In the genomic region with DNA sequence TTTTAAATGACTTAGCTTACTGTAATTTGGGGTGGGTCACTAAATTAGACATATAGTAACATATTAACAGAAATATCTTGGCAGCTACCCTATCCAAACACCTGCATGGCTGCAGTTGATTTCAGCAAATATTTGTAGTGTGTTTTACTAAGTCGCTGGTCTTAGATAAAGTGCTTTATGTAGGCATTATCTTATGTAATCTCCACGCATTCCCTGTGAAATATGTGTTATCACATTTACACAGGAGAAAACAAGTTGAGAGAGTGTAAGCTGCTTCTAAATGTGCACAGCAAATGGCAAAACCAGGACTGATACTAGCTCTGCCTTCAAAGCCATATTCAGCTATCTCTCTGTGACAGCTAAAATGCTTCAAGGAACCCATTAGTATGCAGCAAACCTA, we compare ENCODE assay signal across 1 cellular context.
A peak's percentile ranks its signal among the peaks of the same experiment; 100 is the strongest.
TF ChIP-seq lines count a peak whose summit lies in the region.

No MANE protein-coding gene starts in this region.

TF ChIP-seq in K562, 482 proteins besides CTCF, POLR2A, EP300 and RAD21 (continued from another document):
- TF ChIP-seq E2F5 (CRISPR knock-in tag; IDR thresholded peaks at IDR 0.05) (no peak), ZKSCAN8 (CRISPR knock-in tag; IDR thresholded peaks at IDR 0.05) (no peak), ZNF507 (tag; conservative IDR thresholded peaks at IDR 0.05) (no peak), NRF1 (conservative IDR thresholded peaks at IDR 0.05 in 1 of 2, IDR thresholded peaks at IDR 0.05 in 1 of 2) (no peak), ZNF785 (CRISPR knock-in tag; IDR thresholded peaks at IDR 0.05) (no peak), PTRF (tag; IDR thresholded peaks at IDR 0.05) (no peak), U2AF1 (optimal IDR thresholded peaks at IDR 0.05; ENCODE audit: low read depth, low read length) (no peak), CXXC5 (CRISPR knock-in tag; IDR thresholded peaks at IDR 0.05) (peak; percentile 39), TCF3 (CRISPR knock-in tag; IDR thresholded peaks at IDR 0.05) (peak; percentile 68), MBD2 (IDR thresholded peaks at IDR 0.05; ENCODE audit: borderline replicate concordance, low read depth) (no peak), SMARCA4 (IDR thresholded peaks at IDR 0.05) (peak; percentile 51), ZNF778 (CRISPR knock-in tag; IDR thresholded peaks at IDR 0.05) (no peak), FOXA3 (CRISPR knock-in tag; conservative IDR thresholded peaks at IDR 0.05 in 1 of 2, IDR thresholded peaks at IDR 0.05 in 1 of 2) (peak in 1 of 2 experiments; percentile 81; a peak in 2 of 4 replicates), PPARD (CRISPR knock-in tag; IDR thresholded peaks at IDR 0.05) (no peak), TAL1 (IDR thresholded peaks at IDR 0.05) (peak; percentile 78), ZKSCAN3 (CRISPR knock-in tag; IDR thresholded peaks at IDR 0.05) (no peak), CTBP1 (IDR thresholded peaks at IDR 0.05; ENCODE audit: borderline replicate concordance) (no peak), CREB1 (IDR thresholded peaks at IDR 0.05) (peak; percentile 14; the same call in 1 of the 2 replicates), CREB1 (CRISPR knock-in tag; IDR thresholded peaks at IDR 0.05) (no peak), NUFIP1 (IDR thresholded peaks at IDR 0.05; ENCODE audit: partially characterized antibody) (no peak), FOSL1 (tag; conservative IDR thresholded peaks at IDR 0.05) (no peak), BCL6 (CRISPR knock-in tag; IDR thresholded peaks at IDR 0.05) (no peak), PHF21A (IDR thresholded peaks at IDR 0.05; ENCODE audit: borderline replicate concordance, low read depth) (no peak), KLF13 (tag; IDR thresholded peaks at IDR 0.05; ENCODE audit: borderline replicate concordance, low read depth) (no peak), CBFA2T2 (conservative IDR thresholded peaks at IDR 0.05) (peak; percentile 71), POLR2G (IDR thresholded peaks at IDR 0.05; ENCODE audit: low read depth, low read length) (no peak), NFIC (IDR thresholded peaks at IDR 0.05) (peak; percentile 24; the same call in 1 of the 2 replicates), NR4A1 (CRISPR knock-in tag; IDR thresholded peaks at IDR 0.05) (no peak), NR4A1 (tag; IDR thresholded peaks at IDR 0.05) (no peak), ZNF12 (CRISPR knock-in tag; IDR thresholded peaks at IDR 0.05) (no peak), ATF1 (CRISPR knock-in tag; IDR thresholded peaks at IDR 0.05) (no peak), ATF1 (tag; IDR thresholded peaks at IDR 0.05) (no peak)
- TF ChIP-seq, protein P1, sequence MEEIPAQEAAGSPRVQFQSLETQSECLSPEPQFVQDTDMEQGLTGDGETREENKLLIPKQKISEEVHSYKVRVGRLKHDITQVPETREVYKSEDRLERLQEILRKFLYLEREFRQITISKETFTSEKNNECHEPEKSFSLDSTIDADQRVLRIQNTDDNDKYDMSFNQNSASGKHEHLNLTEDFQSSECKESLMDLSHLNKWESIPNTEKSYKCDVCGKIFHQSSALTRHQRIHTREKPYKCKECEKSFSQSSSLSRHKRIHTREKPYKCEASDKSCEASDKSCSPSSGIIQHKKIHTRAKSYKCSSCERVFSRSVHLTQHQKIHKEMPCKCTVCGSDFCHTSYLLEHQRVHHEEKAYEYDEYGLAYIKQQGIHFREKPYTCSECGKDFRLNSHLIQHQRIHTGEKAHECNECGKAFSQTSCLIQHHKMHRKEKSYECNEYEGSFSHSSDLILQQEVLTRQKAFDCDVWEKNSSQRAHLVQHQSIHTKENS (CRISPR knock-in tag; IDR thresholded peaks at IDR 0.05), result no peak
- TF ChIP-seq, protein P2, sequence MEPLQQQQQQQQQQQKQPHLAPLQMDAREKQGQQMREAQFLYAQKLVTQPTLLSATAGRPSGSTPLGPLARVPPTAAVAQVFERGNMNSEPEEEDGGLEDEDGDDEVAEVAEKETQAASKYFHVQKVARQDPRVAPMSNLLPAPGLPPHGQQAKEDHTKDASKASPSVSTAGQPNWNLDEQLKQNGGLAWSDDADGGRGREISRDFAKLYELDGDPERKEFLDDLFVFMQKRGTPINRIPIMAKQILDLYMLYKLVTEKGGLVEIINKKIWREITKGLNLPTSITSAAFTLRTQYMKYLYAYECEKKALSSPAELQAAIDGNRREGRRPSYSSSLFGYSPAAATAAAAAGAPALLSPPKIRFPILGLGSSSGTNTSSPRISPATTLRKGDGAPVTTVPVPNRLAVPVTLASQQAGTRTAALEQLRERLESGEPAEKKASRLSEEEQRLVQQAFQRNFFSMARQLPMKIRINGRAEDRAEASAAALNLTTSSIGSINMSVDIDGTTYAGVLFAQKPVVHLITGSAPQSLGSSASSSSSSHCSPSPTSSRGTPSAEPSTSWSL (CRISPR knock-in tag; IDR thresholded peaks at IDR 0.05; ENCODE audit: borderline replicate concordance), result no peak
- TF ChIP-seq, protein P3, sequence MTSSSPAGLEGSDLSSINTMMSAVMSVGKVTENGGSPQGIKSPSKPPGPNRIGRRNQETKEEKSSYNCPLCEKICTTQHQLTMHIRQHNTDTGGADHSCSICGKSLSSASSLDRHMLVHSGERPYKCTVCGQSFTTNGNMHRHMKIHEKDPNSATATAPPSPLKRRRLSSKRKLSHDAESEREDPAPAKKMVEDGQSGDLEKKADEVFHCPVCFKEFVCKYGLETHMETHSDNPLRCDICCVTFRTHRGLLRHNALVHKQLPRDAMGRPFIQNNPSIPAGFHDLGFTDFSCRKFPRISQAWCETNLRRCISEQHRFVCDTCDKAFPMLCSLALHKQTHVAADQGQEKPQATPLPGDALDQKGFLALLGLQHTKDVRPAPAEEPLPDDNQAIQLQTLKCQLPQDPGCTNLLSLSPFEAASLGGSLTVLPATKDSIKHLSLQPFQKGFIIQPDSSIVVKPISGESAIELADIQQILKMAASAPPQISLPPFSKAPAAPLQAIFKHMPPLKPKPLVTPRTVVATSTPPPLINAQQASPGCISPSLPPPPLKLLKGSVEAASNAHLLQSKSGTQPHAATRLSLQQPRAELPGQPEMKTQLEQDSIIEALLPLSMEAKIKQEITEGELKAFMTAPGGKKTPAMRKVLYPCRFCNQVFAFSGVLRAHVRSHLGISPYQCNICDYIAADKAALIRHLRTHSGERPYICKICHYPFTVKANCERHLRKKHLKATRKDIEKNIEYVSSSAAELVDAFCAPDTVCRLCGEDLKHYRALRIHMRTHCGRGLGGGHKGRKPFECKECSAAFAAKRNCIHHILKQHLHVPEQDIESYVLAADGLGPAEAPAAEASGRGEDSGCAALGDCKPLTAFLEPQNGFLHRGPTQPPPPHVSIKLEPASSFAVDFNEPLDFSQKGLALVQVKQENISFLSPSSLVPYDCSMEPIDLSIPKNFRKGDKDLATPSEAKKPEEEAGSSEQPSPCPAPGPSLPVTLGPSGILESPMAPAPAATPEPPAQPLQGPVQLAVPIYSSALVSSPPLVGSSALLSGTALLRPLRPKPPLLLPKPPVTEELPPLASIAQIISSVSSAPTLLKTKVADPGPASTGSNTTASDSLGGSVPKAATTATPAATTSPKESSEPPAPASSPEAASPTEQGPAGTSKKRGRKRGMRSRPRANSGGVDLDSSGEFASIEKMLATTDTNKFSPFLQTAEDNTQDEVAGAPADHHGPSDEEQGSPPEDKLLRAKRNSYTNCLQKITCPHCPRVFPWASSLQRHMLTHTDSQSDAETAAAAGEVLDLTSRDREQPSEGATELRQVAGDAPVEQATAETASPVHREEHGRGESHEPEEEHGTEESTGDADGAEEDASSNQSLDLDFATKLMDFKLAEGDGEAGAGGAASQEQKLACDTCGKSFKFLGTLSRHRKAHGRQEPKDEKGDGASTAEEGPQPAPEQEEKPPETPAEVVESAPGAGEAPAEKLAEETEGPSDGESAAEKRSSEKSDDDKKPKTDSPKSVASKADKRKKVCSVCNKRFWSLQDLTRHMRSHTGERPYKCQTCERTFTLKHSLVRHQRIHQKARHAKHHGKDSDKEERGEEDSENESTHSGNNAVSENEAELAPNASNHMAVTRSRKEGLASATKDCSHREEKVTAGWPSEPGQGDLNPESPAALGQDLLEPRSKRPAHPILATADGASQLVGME (CRISPR knock-in tag; IDR thresholded peaks at IDR 0.05), result no peak
TF ChIP-seq in K562: peak in this region for 17.
